In the genomic region with DNA sequence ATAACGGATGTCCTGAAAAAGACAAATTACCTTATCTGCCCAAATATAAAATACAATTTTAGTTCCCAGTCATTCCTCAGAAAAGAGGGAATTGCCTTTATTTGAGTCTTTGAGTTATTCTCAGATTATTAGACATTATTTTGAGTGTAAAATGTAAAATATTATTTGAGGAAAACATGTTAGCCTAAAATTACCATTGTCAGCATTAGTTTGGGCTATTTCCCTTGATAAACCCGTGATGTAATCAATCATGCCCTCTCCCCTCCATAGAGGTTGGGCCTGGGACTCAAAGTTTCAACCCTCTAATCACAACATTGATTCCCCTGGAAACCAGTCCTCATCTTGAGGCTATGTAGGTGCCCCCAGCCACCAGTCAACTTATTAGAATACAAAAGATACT, we compare ENCODE assay signal across 8 cellular contexts.
"Had no signal": no experiment of that assay in that cellular context is flagged by ENCODE, and none has a peak within 500 bp of the region (broad histone marks: within the 10 kb centered on the region; RNA-seq: fewer than 3 reads in every experiment).

No MANE protein-coding gene starts in this region.

- H3K4me3 ChIP-seq: GM12878 had no signal

- ATAC-seq: GM12878 had no signal

- DNase-seq: GDM1, GF-D8 had no signal

- FAIRE-seq: G401.6, GM12878, GM12891, GM12892, GM18507, GM19239 had no signal
